In genomic region chr18:10713400-10713799, GRCh38 we compare ENCODE assay signal across 27 cellular contexts.
"Had no signal": no experiment of that assay in that cellular context is flagged by ENCODE, and none has a peak within 500 bp of the region (broad histone marks: within the 10 kb centered on the region; RNA-seq: fewer than 3 reads in every experiment).

No MANE protein-coding gene starts in this region.

- H3K4me1 ChIP-seq: colonic mucosa had no signal

- H3K4me3 ChIP-seq: colonic mucosa, esophagus squamous epithelium had no signal

- H3K4me3 Mint-ChIP-seq: activated CD4-positive, alpha-beta memory T cell treated with anti-CD3 and anti-CD28 coated beads, Interleukin-2, amount 10 ng/mL, durations not matched to agents 7 days and 5 days; activated CD4-positive, alpha-beta T cell treated with anti-CD3 and anti-CD28 coated beads, Interleukin-2, amount 10 ng/mL, durations not matched to agents 7 days and 5 days; activated naive CD8-positive, alpha-beta T cell; activated T-cell treated with anti-CD3 and anti-CD28 coated beads, Interleukin-2, amount 50 U/mL, for 4 hours; activated T-helper 17 cell treated with anti-CD3 and anti-CD28 coated beads, Interleukin-2, amount 50 U/mL, for 72 hours; WTC11 had no signal

- ATAC-seq: activated T-cell treated with anti-CD3 and anti-CD28 coated beads, Interleukin-2, amount 50 U/mL, for 4 hours; activated T-helper 17 cell treated with anti-CD3 and anti-CD28 coated beads, Interleukin-2, amount 50 U/mL, for 72 hours; WTC11 had no signal

- H3K27ac Mint-ChIP-seq: activated CD4-positive, alpha-beta memory T cell treated with anti-CD3 and anti-CD28 coated beads, Interleukin-2, amount 10 ng/mL, durations not matched to agents 7 days and 5 days; activated CD4-positive, alpha-beta T cell treated with anti-CD3 and anti-CD28 coated beads, Interleukin-2, amount 10 ng/mL, durations not matched to agents 7 days and 5 days; activated naive CD8-positive, alpha-beta T cell; activated T-helper 17 cell treated with anti-CD3 and anti-CD28 coated beads, Interleukin-2, amount 50 U/mL, for 72 hours; WTC11 had no signal

- H3K9me3 Mint-ChIP-seq: activated CD4-positive, alpha-beta memory T cell treated with anti-CD3 and anti-CD28 coated beads, Interleukin-2, amount 10 ng/mL, durations not matched to agents 7 days and 5 days; activated CD4-positive, alpha-beta T cell treated with anti-CD3 and anti-CD28 coated beads, Interleukin-2, amount 10 ng/mL, durations not matched to agents 7 days and 5 days; activated T-cell treated with anti-CD3 and anti-CD28 coated beads, Interleukin-2, amount 50 U/mL, for 4 hours; activated T-helper 17 cell treated with anti-CD3 and anti-CD28 coated beads, Interleukin-2, amount 50 U/mL, for 72 hours; WTC11 had no signal

- DNase-seq: activated CD4-positive, alpha-beta memory T cell treated with anti-CD3 and anti-CD28 coated beads, Interleukin-2, amount 10 ng/mL, durations not matched to agents 7 days and 5 days; activated CD4-positive, alpha-beta T cell treated with anti-CD3 and anti-CD28 coated beads for 1 hour; activated CD4-positive, alpha-beta T cell treated with anti-CD3 and anti-CD28 coated beads for 4 hours; activated CD4-positive, alpha-beta T cell treated with anti-CD3 and anti-CD28 coated beads, Interleukin-2, amount 10 ng/mL, durations not matched to agents 7 days and 5 days; activated CD4-positive, alpha-beta T cell treated with anti-CD3 and anti-CD28 coated beads, Interleukin-2, amount 50 U/mL, for 4 hours; activated CD8-positive, alpha-beta memory T cell treated with anti-CD3 and anti-CD28 coated beads for 24 hours; activated effector memory CD4-positive, alpha-beta T cell treated with Interleukin-2 at 50 U/mL for 16 hours; activated gamma-delta T cell treated with Interleukin-2 at 50 U/mL for 16 hours; activated naive CD4-positive, alpha-beta T cell treated with anti-CD3 and anti-CD28 coated beads, Interleukin-2, amount 50 U/mL, for 16 hours; activated naive CD4-positive, alpha-beta T cell treated with Interleukin-2 at 50 U/mL for 16 hours; activated T-cell treated with anti-CD3 and anti-CD28 coated beads, Interleukin-2, amount 50 U/mL, for 4 hours; amniotic stem cell; anterior cingulate cortex; brain microvascular endothelial cell; central memory CD4-positive, alpha-beta T cell; cerebellar nuclear complex; colonic mucosa; effector CD8-positive, alpha-beta T cell; esophagus squamous epithelium; foreskin fibroblast; head of caudate nucleus; T-helper 2 cell had no signal

- H3K27ac ChIP-seq: brain microvascular endothelial cell, colonic mucosa, epithelial cell of prostate, esophagus squamous epithelium, VCaP had no signal

- H3K27me3 Mint-ChIP-seq: activated CD4-positive, alpha-beta memory T cell treated with anti-CD3 and anti-CD28 coated beads, Interleukin-2, amount 10 ng/mL, durations not matched to agents 7 days and 5 days had no signal

- H3K27me3 ChIP-seq: brain microvascular endothelial cell, colonic mucosa, esophagus squamous epithelium had no signal

- H3K4me1 Mint-ChIP-seq: activated CD4-positive, alpha-beta memory T cell treated with anti-CD3 and anti-CD28 coated beads, Interleukin-2, amount 10 ng/mL, durations not matched to agents 7 days and 5 days; activated CD4-positive, alpha-beta T cell treated with anti-CD3 and anti-CD28 coated beads, Interleukin-2, amount 10 ng/mL, durations not matched to agents 7 days and 5 days; activated T-helper 17 cell treated with anti-CD3 and anti-CD28 coated beads, Interleukin-2, amount 50 U/mL, for 72 hours had no signal

- H3K36me3 Mint-ChIP-seq: activated naive CD8-positive, alpha-beta T cell; WTC11 had no signal

- H3K36me3 ChIP-seq: brain microvascular endothelial cell, colonic mucosa, esophagus squamous epithelium had no signal

- H3K9me3 ChIP-seq: colonic mucosa, esophagus squamous epithelium had no signal
